ENCODE assay signal across 8 cellular contexts in genomic region chr19:48444129-48444932, GRCh38. TPM values are rescaled to one million over a fixed set of nuclear protein-coding genes. Genes with fewer than 3 reads are reported as not detected.
DNase-seq lines count a peak whose midpoint lies in the region; ATAC-seq, FAIRE-seq and TF ChIP-seq lines count a peak whose summit lies in the region.

No MANE protein-coding gene starts in this region.

- peaks cover 0 to 31% (median 8%) of the 10 kb centered on the region in 11 experiments; a peak in 11 of 22 replicates for H4K20me1 ChIP-seq in BLaER1 treated with 17β-estradiol and CSF1 and Interleukin-3, amounts not matched to agents 10 nM and 100 nM

- peaks cover 32 to 45% (median 34%) of the 10 kb centered on the region in 10 experiments for H3K4me1 ChIP-seq in BLaER1 treated with 17β-estradiol and CSF1 and Interleukin-3, amounts not matched to agents 10 nM and 100 nM
- peaks cover 0 to 4% of the 10 kb centered on the region in 2 donors for H3K4me1 ChIP-seq in small intestine (ENCODE audit: control insufficient read depth in 2 of 2, insufficient read depth in 1 of 2, low read depth in 1 of 2, low read length in 1 of 2)

- no peaks in the 10 kb centered on the region; the same call in none of the 2 replicates for H3K27me3 Mint-ChIP-seq in HFFc6 (ENCODE audit: insufficient read depth)
- H3K27me3 Mint-ChIP-seq in naive thymus-derived CD8-positive, alpha-beta T cell = peaks cover 5 to 28% (median 22%) of the 10 kb centered on the region in 5 donors

- peak overlapping the region; percentile 88 for H3K4me3 Mint-ChIP-seq in HFFc6
- peak overlapping the region; percentile 89 to 98 (median 96) for H3K4me3 Mint-ChIP-seq in naive thymus-derived CD8-positive, alpha-beta T cell

- H3K9me3 ChIP-seq in BLaER1 treated with 17β-estradiol and CSF1 and Interleukin-3, amounts not matched to agents 10 nM and 100 nM (replicated peaks in 1 of 11) = no peaks in the 10 kb centered on the region
- H3K9me3 ChIP-seq in small intestine (ENCODE audit: control insufficient read depth, low read depth) = no peaks in the 10 kb centered on the region

- peak overlapping the region in 7 of 11 experiments; percentile 83 to 97 (median 94); a peak in 10 of 22 replicates for H3K27ac ChIP-seq in BLaER1 treated with 17β-estradiol and CSF1 and Interleukin-3, amounts not matched to agents 10 nM and 100 nM
- peak overlapping the region in 1 of 2 donors; percentile 80 for H3K27ac ChIP-seq in small intestine (ENCODE audit: low read depth in 1 of 2, low read length in 1 of 2)

- in situ Hi-C loops in astrocyte of the cerebellum (cut with HindIII; ENCODE audit: low sequenced_read_pairs) = no loop called here

- peak overlapping the region; percentile 82 to 98 (median 94) for H3K4me3 ChIP-seq in BLaER1 treated with 17β-estradiol and CSF1 and Interleukin-3, amounts not matched to agents 10 nM and 100 nM
- H3K4me3 ChIP-seq in astrocyte of the cerebellum (ENCODE audit: low read depth, low read length) = peak overlapping the region; percentile 100
- peak overlapping the region in 1 of 2 donors; percentile 45 for H3K4me3 ChIP-seq in small intestine (ENCODE audit: low read depth in 1 of 2, low read length in 2 of 2)

- POLR2A ChIA-PET in naive thymus-derived CD8-positive, alpha-beta T cell (lab: Charles Lee) = interaction anchor here (1.6 kb wide), 1 partner anchor 45 kb away, joined by 4 read pairs; no protein-coding TSS in a partner anchor

- H3K36me3 ChIP-seq in BLaER1 treated with 17β-estradiol and CSF1 and Interleukin-3, amounts not matched to agents 10 nM and 100 nM = peaks cover 23 to 31% (median 27%) of the 10 kb centered on the region in 11 experiments
- peaks cover 0 to 4% of the 10 kb centered on the region in 2 donors for H3K36me3 ChIP-seq in small intestine (ENCODE audit: control insufficient read depth in 2 of 2, insufficient read depth in 2 of 2, low read length in 2 of 2)

- DNase-seq in HFFc6 (no peak), astrocyte of the cerebellum (ENCODE audit: low read depth) (no peak), NCI-H2029 (lab: John Stamatoyannopoulos, UW) (no peak), small intestine (no peak)
- DNase-seq in naive thymus-derived CD8-positive, alpha-beta T cell = peak in 1 of 10 donors; percentile 64

- TF ChIP-seq CTCF in HFFc6 (IDR thresholded peaks at IDR 0.05) = no peak
- no peak for TF ChIP-seq CTCF in astrocyte of the cerebellum (IDR thresholded peaks at IDR 0.05; ENCODE audit: low read depth, low read length, missing control alignments)

- no peak for FAIRE-seq in small intestine (lab: Jason Lieb, UNC)

- ATAC-seq in naive thymus-derived CD8-positive, alpha-beta T cell = no peak
- ATAC-seq in GM18909 (IDR thresholded peaks at IDR 0.05; ENCODE audit: poor library complexity, unreplicated experiment) (no peak), HG02588 (IDR thresholded peaks at IDR 0.05; ENCODE audit: unreplicated experiment) (no peak)

- H3K36me3 Mint-ChIP-seq in HFFc6 (ENCODE audit: low read depth) = peaks cover 13% of the 10 kb centered on the region
- H3K36me3 Mint-ChIP-seq in naive thymus-derived CD8-positive, alpha-beta T cell = peaks cover 8 to 40% (median 11%) of the 10 kb centered on the region in 3 donors

- peaks cover 15 to 39% (median 37%) of the 10 kb centered on the region in 11 experiments for H3K27me3 ChIP-seq in BLaER1 treated with 17β-estradiol and CSF1 and Interleukin-3, amounts not matched to agents 10 nM and 100 nM
- peaks cover 5 to 11% of the 10 kb centered on the region in 2 donors for H3K27me3 ChIP-seq in small intestine (ENCODE audit: control insufficient read depth in 2 of 2, insufficient read depth in 2 of 2, low read length in 2 of 2)

- H3K9me3 Mint-ChIP-seq in HFFc6 = no peaks in the 10 kb centered on the region
- H3K9me3 Mint-ChIP-seq in naive thymus-derived CD8-positive, alpha-beta T cell = no peaks in the 10 kb centered on the region

- 11 to 16% (median 12%) methylated on average over 35 to 38 of the region's 38 CpGs for WGBS in small intestine, 3 donors

- peaks cover 16% of the 10 kb centered on the region for H3K4me1 Mint-ChIP-seq in HFFc6 (ENCODE audit: low read depth)
- H3K4me1 Mint-ChIP-seq in naive thymus-derived CD8-positive, alpha-beta T cell = peaks cover 21 to 50% (median 38%) of the 10 kb centered on the region in 4 donors

- peak overlapping the region; percentile 98 for H3K27ac Mint-ChIP-seq in HFFc6
- peak overlapping the region in 9 of 10 donors; percentile 41 to 99 (median 96) for H3K27ac Mint-ChIP-seq in naive thymus-derived CD8-positive, alpha-beta T cell

- H3K4me2 ChIP-seq in BLaER1 treated with 17β-estradiol and CSF1 and Interleukin-3, amounts not matched to agents 10 nM and 100 nM = peak overlapping the region; percentile 80 to 99 (median 93)

- peak overlapping the region; percentile 83 to 98 (median 91); a peak in 20 of 22 replicates for H3K9ac ChIP-seq in BLaER1 treated with 17β-estradiol and CSF1 and Interleukin-3, amounts not matched to agents 10 nM and 100 nM

RNA-seq across cellular contexts. Expression of gene GRWD1, which starts 1.5 kb away (rescaled TPM):
- 10 to 100 TPM; 36.2 to 53.5 (median 41.7) TPM for total RNA-seq in HFFc6 (2021; fragmentation: NEBNext Ultra II Directional; extraction: Animal tissue kit (Norgen Biotek cat#: 25700))
- total RNA-seq in naive thymus-derived CD8-positive, alpha-beta T cell = 10 to 100 TPM; 39.1 to 41.2 TPM
- 10 to 100 TPM; 32.9 to 59.9 (median 40.3) TPM for polyA plus RNA-seq in naive thymus-derived CD8-positive, alpha-beta T cell
- polyA plus RNA-seq in small intestine = 10 to 100 TPM in 1 of 3 donors, 1 to 10 TPM in 2; 5.6 to 18.4 (median 7.3) TPM

RNA-seq across cellular contexts. Expression of gene KCNJ14, which starts 11.0 kb away (rescaled TPM):
- under 1 TPM; 0.33 to 0.90 (median 0.51) TPM for total RNA-seq in HFFc6 (2021; fragmentation: NEBNext Ultra II Directional; extraction: Animal tissue kit (Norgen Biotek cat#: 25700))
- total RNA-seq in naive thymus-derived CD8-positive, alpha-beta T cell = 1 to 10 TPM; 2.7 to 2.9 TPM
- under 1 TPM in 2 of 3 donors, not detected in 1; 0.39 to 0.42 TPM for polyA plus RNA-seq in naive thymus-derived CD8-positive, alpha-beta T cell
- under 1 TPM; 0.22 to 0.43 (median 0.27) TPM for polyA plus RNA-seq in small intestine

RNA-seq across cellular contexts. Expression of gene CYTH2, which starts 24.8 kb away (rescaled TPM):
- total RNA-seq in HFFc6 (2021; fragmentation: NEBNext Ultra II Directional; extraction: Animal tissue kit (Norgen Biotek cat#: 25700)) = 10 to 100 TPM; 46.2 to 49.5 (median 47.1) TPM
- 10 to 100 TPM; 72.2 to 77.7 TPM for total RNA-seq in naive thymus-derived CD8-positive, alpha-beta T cell
- polyA plus RNA-seq in naive thymus-derived CD8-positive, alpha-beta T cell = 10 to 100 TPM; 20.5 to 32.0 (median 28.2) TPM
- polyA plus RNA-seq in small intestine = 10 to 100 TPM; 44.3 to 55.1 (median 54.6) TPM

RNA-seq across cellular contexts. Expression of gene GRIN2D, which starts 50.9 kb away (rescaled TPM):
- total RNA-seq in HFFc6 (2021; fragmentation: NEBNext Ultra II Directional; extraction: Animal tissue kit (Norgen Biotek cat#: 25700)) = 1 to 10 TPM; 2.8 to 4.4 (median 3.1) TPM
- total RNA-seq in naive thymus-derived CD8-positive, alpha-beta T cell = under 1 TPM; 0.08 to 0.11 TPM
- not detected for polyA plus RNA-seq in naive thymus-derived CD8-positive, alpha-beta T cell
- polyA plus RNA-seq in small intestine = under 1 TPM in 1 of 3 donors, not detected in 2; 0.25 TPM

RNA-seq across cellular contexts. Expression of gene KDELR1, which starts 53.0 kb away (rescaled TPM):
- 100 to 1,000 TPM; 354 to 455 (median 395) TPM for total RNA-seq in HFFc6 (2021; fragmentation: NEBNext Ultra II Directional; extraction: Animal tissue kit (Norgen Biotek cat#: 25700))
- 10 to 100 TPM; 49.6 TPM for total RNA-seq in naive thymus-derived CD8-positive, alpha-beta T cell
- 10 to 100 TPM; 21.3 to 24.8 (median 22.5) TPM for polyA plus RNA-seq in naive thymus-derived CD8-positive, alpha-beta T cell
- 100 to 1,000 TPM in 2 of 3 donors, 10 to 100 TPM in 1; 95.4 to 231 (median 101) TPM for polyA plus RNA-seq in small intestine
